ENCODE assay signal across 8 cellular contexts in genomic region chr5:135977375-135977928, GRCh38. TPM values are rescaled to one million over a fixed set of nuclear protein-coding genes. Genes with fewer than 3 reads are reported as not detected.
A peak's percentile ranks its signal among the peaks of the same experiment; 100 is the strongest.
DNase-seq lines count a peak whose midpoint lies in the region; ATAC-seq, FAIRE-seq and TF ChIP-seq lines count a peak whose summit lies in the region.

No MANE protein-coding gene starts in this region.

- no peak overlapping the region for H3K27ac ChIP-seq in CD4-positive, alpha-beta T cell (ENCODE audit: low read depth, low read length)
- H3K27ac ChIP-seq in OCI-LY3 (ENCODE audit: low read length) (no peak overlapping the region), astrocyte (ENCODE audit: low read depth, low read length) (no peak overlapping the region), kidney (ENCODE audit: low read depth in 2 of 2, low read length in 2 of 2) (no peak overlapping the region), vagina (no peak overlapping the region)

- H3K79me2 ChIP-seq in OCI-LY3 (ENCODE audit: low read length), result no peaks in the 10 kb centered on the region
- H3K79me2 ChIP-seq in astrocyte (ENCODE audit: insufficient read depth, low read length), result no peaks in the 10 kb centered on the region

- TF ChIP-seq POLR2A in vagina (IDR thresholded peaks at IDR 0.05), result no peak

- CTCF ChIA-PET in CD4-positive, alpha-beta T cell (lab: Charles Lee), result no interaction called here

- no peaks in the 10 kb centered on the region for H3K36me3 Mint-ChIP-seq in CD4-positive, alpha-beta T cell (ENCODE audit: low read depth)
- H3K36me3 Mint-ChIP-seq in astrocyte (ENCODE audit: low read depth, unreplicated experiment), result no peaks in the 10 kb centered on the region

- H2AFZ ChIP-seq in OCI-LY3 (ENCODE audit: low read depth, low read length) (no peak overlapping the region), astrocyte (ENCODE audit: low read depth, low read length) (peak overlapping the region; percentile 8)

- peak in 7 of 10 experiments; percentile 2 to 33 (median 9) for DNase-seq in CD4-positive, alpha-beta T cell
- peak; percentile 61 for DNase-seq in astrocyte (ENCODE audit: low read depth)
- DNase-seq in kidney, result peak; percentile 82
- DNase-seq in stimulated activated CD4-positive, alpha-beta T cell treated with anti-CD3 and anti-CD28 coated beads, TNF-alpha, amount 100 ng/mL, for 48 hours (ENCODE audit: low read depth in 3 of 3), result peak; percentile 18 to 41 (median 21)
- DNase-seq in vagina (ENCODE audit: extremely low spot score in 2 of 2), result no peak

- H3K36me3 ChIP-seq in OCI-LY3 (replicated peaks; ENCODE audit: low read depth, low read length) (no peaks in the 10 kb centered on the region), astrocyte (ENCODE audit: insufficient read depth, low read length) (no peaks in the 10 kb centered on the region), kidney (ENCODE audit: control insufficient read depth in 1 of 2, insufficient read depth in 2 of 2, low read length in 2 of 2) (no peaks in the 10 kb centered on the region), vagina (no peaks in the 10 kb centered on the region)

- peak overlapping the region; percentile 43 for H3K4me2 ChIP-seq in OCI-LY3 (ENCODE audit: low read length)
- no peak overlapping the region for H3K4me2 ChIP-seq in astrocyte (ENCODE audit: low read length)

- H3K9ac ChIP-seq in OCI-LY3 (ENCODE audit: low read length) (no peak overlapping the region), astrocyte (ENCODE audit: low read length) (no peak overlapping the region), kidney (ENCODE audit: low read length in 2 of 2) (no peak overlapping the region)

- no peak overlapping the region for H3K4me3 ChIP-seq in OCI-LY3 (ENCODE audit: low read length)
- no peak overlapping the region for H3K4me3 ChIP-seq in astrocyte (ENCODE audit: insufficient read depth, low read depth, low read length)
- no peak overlapping the region for H3K4me3 ChIP-seq in kidney (ENCODE audit: low read length in 2 of 2)
- H3K4me3 ChIP-seq in vagina, result no peak overlapping the region

- H3K9me3 ChIP-seq in CD4-positive, alpha-beta T cell (ENCODE audit: control insufficient read depth, low read length), result no peaks in the 10 kb centered on the region
- H3K9me3 ChIP-seq in OCI-LY3 (ENCODE audit: insufficient read depth, low read length) (no peaks in the 10 kb centered on the region), astrocyte (ENCODE audit: insufficient read depth, low read depth, low read length) (no peaks in the 10 kb centered on the region), kidney (ENCODE audit: control insufficient read depth in 1 of 2, low read length in 2 of 2) (no peaks in the 10 kb centered on the region), vagina (no peaks in the 10 kb centered on the region)

- FAIRE-seq in astrocyte (lab: Jason Lieb, UNC), result no peak
- no peak for FAIRE-seq in kidney (lab: Jason Lieb, UNC)

- H3K27me3 ChIP-seq in CD4-positive, alpha-beta T cell (ENCODE audit: control insufficient read depth, insufficient read depth, low read length), result peaks cover 8% of the 10 kb centered on the region
- H3K27me3 ChIP-seq in OCI-LY3 (ENCODE audit: low read depth, low read length) (peaks cover 49% of the 10 kb centered on the region), astrocyte (ENCODE audit: insufficient read depth, low read length) (no peaks in the 10 kb centered on the region), vagina (no peaks in the 10 kb centered on the region)

- TF ChIP-seq CTCF in CD4-positive, alpha-beta T cell (IDR thresholded peaks at IDR 0.05), result no peak
- TF ChIP-seq CTCF in OCI-LY3 (IDR thresholded peaks at IDR 0.05; ENCODE audit: low read depth, low read length), result peak; percentile 60
- TF ChIP-seq CTCF in astrocyte (IDR thresholded peaks at IDR 0.05; ENCODE audit: insufficient read depth, low read depth, low read length), result peak; percentile 54
- TF ChIP-seq CTCF in kidney (IDR thresholded peaks at IDR 0.05; ENCODE audit: borderline replicate concordance, extremely low read depth, insufficient read depth), result peak; percentile 66
- TF ChIP-seq CTCF in vagina (IDR thresholded peaks at IDR 0.05), result peak in 1 of 3 experiments; percentile 34

- no peaks in the 10 kb centered on the region for H3K4me1 Mint-ChIP-seq in CD4-positive, alpha-beta T cell (ENCODE audit: low read depth)
- peaks cover 7% of the 10 kb centered on the region for H3K4me1 Mint-ChIP-seq in astrocyte (ENCODE audit: low read depth, unreplicated experiment)

- no peak overlapping the region for H3K27ac Mint-ChIP-seq in CD4-positive, alpha-beta T cell
- H3K27ac Mint-ChIP-seq in astrocyte (ENCODE audit: unreplicated experiment), result no peak overlapping the region

- no peak for ATAC-seq in CD4-positive, alpha-beta T cell (ENCODE audit: poor library complexity)
- ATAC-seq in GM21723 (IDR thresholded peaks at IDR 0.05; ENCODE audit: unreplicated experiment), result peak; percentile 81
- ATAC-seq in HG03025 (IDR thresholded peaks at IDR 0.05; ENCODE audit: low FRiP score, unreplicated experiment), result no peak

- H3K4me3 Mint-ChIP-seq in CD4-positive, alpha-beta T cell, result no peak overlapping the region
- no peak overlapping the region for H3K4me3 Mint-ChIP-seq in astrocyte (ENCODE audit: unreplicated experiment)

- peaks cover 62% of the 10 kb centered on the region for H3K27me3 Mint-ChIP-seq in CD4-positive, alpha-beta T cell
- peaks cover 4% of the 10 kb centered on the region for H3K27me3 Mint-ChIP-seq in astrocyte (ENCODE audit: low read depth, unreplicated experiment)

- POLR2A ChIA-PET in CD4-positive, alpha-beta T cell (lab: Charles Lee), result no interaction called here

- H3K4me1 ChIP-seq in OCI-LY3 (ENCODE audit: low read length) (no peaks in the 10 kb centered on the region), astrocyte (ENCODE audit: insufficient read depth, low read length) (peaks cover 12% of the 10 kb centered on the region), kidney (ENCODE audit: control insufficient read depth in 1 of 2, insufficient read depth in 1 of 2, low read depth in 1 of 2, low read length in 2 of 2) (no peaks in the 10 kb centered on the region), vagina (peaks cover 12% of the 10 kb centered on the region)

- H4K20me1 ChIP-seq in OCI-LY3 (ENCODE audit: insufficient read depth, low read length), result no peaks in the 10 kb centered on the region
- no peaks in the 10 kb centered on the region for H4K20me1 ChIP-seq in astrocyte (ENCODE audit: insufficient read depth, low read length)

- intact Hi-C loops in CD4-positive, alpha-beta T cell (cut with DNase I, micrococcal nuclease), result no loop called here
- intact Hi-C loops in kidney (cut with DNase I), result no loop called here
- intact Hi-C loops in vagina (cut with DNase I), result no loop called here

- no peaks in the 10 kb centered on the region for H3K9me3 Mint-ChIP-seq in CD4-positive, alpha-beta T cell
- no peaks in the 10 kb centered on the region for H3K9me3 Mint-ChIP-seq in astrocyte (ENCODE audit: unreplicated experiment)

RNA-seq across cellular contexts. Expression of gene LECT2, which starts 22.7 kb away (rescaled TPM):
- total RNA-seq in CD4-positive, alpha-beta T cell, result not detected
- total RNA-seq in astrocyte, result not detected in 2 replicates
- total RNA-seq in kidney, result not detected
- not detected for polyA plus RNA-seq in kidney (ENCODE audit: insufficient read depth, low read depth, low replicate concordance)
- not detected for total RNA-seq in vagina

RNA-seq across cellular contexts. Expression of gene TGFBI, which starts 51.3 kb away (rescaled TPM):
- 1 to 10 TPM; 4.8 to 5.9 TPM for total RNA-seq in CD4-positive, alpha-beta T cell
- total RNA-seq in astrocyte (1,145 and 1,862 TPM in 2 replicates), kidney (78.5 TPM), vagina (43.2 TPM)
- polyA plus RNA-seq in kidney (ENCODE audit: insufficient read depth, low read depth, low replicate concordance), result 36.4 TPM

Comparison
In these comparisons a context has a peak if more than half of its experiments do, and no peak if none do; other contexts are left out.
1. DNase-seq: peak in CD4-positive, alpha-beta T cell (7 of 10), astrocyte (single experiment), kidney (single experiment) and stimulated activated CD4-positive, alpha-beta T cell treated with anti-CD3 and anti-CD28 coated beads, TNF-alpha, amount 100 ng/mL, for 48 hours (3 of 3); none in vagina (0 of 2).
2. RNA of gene TGFBI, which starts 51.3 kb away (total RNA-seq): 1,145 to 1,862 TPM in astrocyte; 78.5 TPM in kidney (single experiment), 43.2 TPM in vagina (single experiment) and 4.8 to 5.9 TPM in CD4-positive, alpha-beta T cell; every median in the first group is over 10 times any median in the second.